ENCODE assay signal across 8 cellular contexts in the genomic region with DNA sequence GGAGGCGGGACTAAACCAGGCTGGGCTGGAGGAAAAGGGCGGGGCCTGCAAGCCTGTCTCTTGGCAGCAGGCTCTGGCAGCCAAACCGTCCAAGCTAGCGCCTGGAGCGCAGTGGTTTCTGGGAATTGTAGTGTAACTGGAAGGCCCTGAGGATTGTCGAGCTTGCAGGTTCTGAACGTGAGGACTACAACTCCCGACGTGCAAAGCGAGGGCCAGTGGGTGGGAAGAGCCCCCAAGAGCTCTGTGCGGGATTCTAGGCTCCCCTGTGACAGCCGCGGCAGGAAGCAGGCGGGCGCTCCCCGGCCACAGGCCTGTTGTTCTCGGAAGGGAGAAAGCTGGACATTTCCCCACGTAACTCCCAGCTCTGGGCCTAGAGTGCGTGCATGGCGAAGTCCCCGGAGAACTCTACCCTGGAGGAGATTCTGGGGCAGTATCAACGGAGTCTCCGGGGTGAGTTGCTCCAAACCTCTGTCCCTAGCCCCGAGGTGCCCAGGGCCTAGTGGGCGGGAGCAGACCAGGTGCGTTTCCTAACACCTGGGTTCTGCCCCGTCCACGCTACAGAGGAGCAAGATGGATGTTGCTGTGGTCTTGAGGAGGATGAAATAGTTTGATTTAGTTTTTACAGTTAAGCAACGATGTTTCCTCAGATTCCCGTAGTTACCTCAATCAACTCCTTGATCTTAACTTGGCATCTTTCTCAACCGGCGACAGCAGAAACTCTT.
DNase-seq lines count a peak whose midpoint lies in the region; ATAC-seq, FAIRE-seq and TF ChIP-seq lines count a peak whose summit lies in the region.

Gene SDCCAG8 (plus strand): TSS at position 251 of the 722 bp plus-strand sequence. CDS start 133 bp downstream, at position 384.

- FAIRE-seq in islet of Langerhans (lab: Jason Lieb, UNC): peak; percentile 79

- DNase-seq in AG09319 (ENCODE audit: extremely low read depth, low read depth) (peak; percentile 100), NCI-H446 treated with DMSO at 0.1 percent for 48 hours (lab: John Stamatoyannopoulos, UW) (peak; percentile 99), cerebellar cortex (ENCODE audit: low spot score) (peak; percentile 100)
- peak; percentile 87 for DNase-seq in stimulated activated CD4-positive, alpha-beta T cell treated with anti-CD3 and anti-CD28 coated beads, Interleukin-12 subunit alpha, Interleukin-12 subunit beta, amount 100 ng/mL, for 4 hours

- ATAC-seq in GM19035 (IDR thresholded peaks at IDR 0.05; ENCODE audit: unreplicated experiment) (peak; percentile 69), HG03354 (IDR thresholded peaks at IDR 0.05; ENCODE audit: poor library complexity, severe bottlenecking, unreplicated experiment) (peak; percentile 74)
- peak; percentile 85 to 86 for ATAC-seq in activated CD4-positive, CD25-positive, alpha-beta regulatory T cell treated with anti-CD3 and anti-CD28 coated beads, Interleukin-2, amount 50 U/mL, for 24 hours

- no peak for TF ChIP-seq CTCF in AG09319 (IDR thresholded peaks at IDR 0.05; ENCODE audit: low read depth, low read length)

Comparison
In these comparisons a context has a peak if more than half of its experiments do, and no peak if none do; other contexts are left out.
1. Peak in every context shown above with its lines: DNase-seq and ATAC-seq.